In the genomic region with DNA sequence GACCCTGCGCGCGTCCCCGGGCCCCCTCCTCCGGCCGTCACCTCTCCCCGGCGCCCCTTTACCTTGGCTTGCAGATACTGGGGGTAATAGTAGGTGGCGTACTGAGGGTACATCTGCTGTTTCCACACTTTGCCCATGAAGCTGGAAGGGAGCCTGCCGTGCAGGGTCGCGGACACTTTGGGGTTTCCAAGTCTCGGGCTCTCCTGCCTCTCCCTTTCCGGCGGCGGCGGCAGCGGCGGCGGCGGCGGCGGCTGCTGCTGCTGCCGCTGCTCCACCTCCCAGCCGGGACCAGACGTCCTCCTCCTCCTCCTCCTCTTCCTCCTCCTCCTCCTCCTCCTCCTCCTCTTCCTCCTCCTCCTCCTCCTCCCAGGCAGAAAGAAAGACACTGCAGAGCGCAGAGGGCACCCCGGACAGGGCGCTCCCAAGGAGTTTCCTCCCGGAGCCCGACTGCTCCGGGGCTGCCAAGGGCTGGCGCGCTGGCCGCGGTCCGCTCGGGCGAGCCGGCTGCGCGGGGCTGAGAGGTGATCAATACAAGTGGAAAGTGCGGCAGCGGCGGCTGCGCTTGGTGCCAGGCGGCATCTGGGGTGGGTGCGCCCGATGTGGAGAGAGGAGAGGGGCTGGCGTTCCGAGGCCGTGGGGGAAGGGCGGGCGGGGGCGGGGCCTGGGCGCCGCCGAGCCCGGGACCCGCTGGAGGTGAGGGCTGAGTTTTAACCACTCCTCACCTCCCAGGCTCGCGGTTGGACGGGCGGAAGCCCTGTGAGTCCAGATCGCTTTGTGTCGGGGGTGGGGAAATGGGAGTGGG, we compare ENCODE assay signal across 8 cellular contexts. TPM values are rescaled to one million over a fixed set of nuclear protein-coding genes. Genes with fewer than 3 reads are reported as not detected.
DNase-seq lines count a peak whose midpoint lies in the region; ATAC-seq and TF ChIP-seq lines count a peak whose summit lies in the region.

A gene with protein sequence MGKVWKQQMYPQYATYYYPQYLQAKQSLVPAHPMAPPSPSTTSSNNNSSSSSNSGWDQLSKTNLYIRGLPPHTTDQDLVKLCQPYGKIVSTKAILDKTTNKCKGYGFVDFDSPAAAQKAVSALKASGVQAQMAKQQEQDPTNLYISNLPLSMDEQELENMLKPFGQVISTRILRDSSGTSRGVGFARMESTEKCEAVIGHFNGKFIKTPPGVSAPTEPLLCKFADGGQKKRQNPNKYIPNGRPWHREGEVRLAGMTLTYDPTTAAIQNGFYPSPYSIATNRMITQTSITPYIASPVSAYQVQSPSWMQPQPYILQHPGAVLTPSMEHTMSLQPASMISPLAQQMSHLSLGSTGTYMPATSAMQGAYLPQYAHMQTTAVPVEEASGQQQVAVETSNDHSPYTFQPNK (minus strand): TSS at position 581 of the 802 bp plus-strand sequence. CDS start 444 bp downstream, at position 137.

- H3K9me3 Mint-ChIP-seq in activated CD4-positive, alpha-beta T cell treated with anti-CD3 and anti-CD28 coated beads, Interleukin-2, amount 10 ng/mL, durations not matched to agents 7 days and 5 days = no peaks in the 10 kb centered on the region

- H3K4me3 Mint-ChIP-seq in activated CD4-positive, alpha-beta T cell treated with anti-CD3 and anti-CD28 coated beads, Interleukin-2, amount 10 ng/mL, durations not matched to agents 7 days and 5 days = peak within 1 kb of the TSS; percentile 95

- H3K9me3 ChIP-seq in liver (ENCODE audit: control insufficient read depth in 4 of 4, low read length in 3 of 4) = no peaks in the 10 kb centered on the region

- H3K27me3 Mint-ChIP-seq in activated CD4-positive, alpha-beta T cell treated with anti-CD3 and anti-CD28 coated beads, Interleukin-2, amount 10 ng/mL, durations not matched to agents 7 days and 5 days = peaks cover 12% of the 10 kb centered on the region

- H3K36me3 ChIP-seq in liver (ENCODE audit: control insufficient read depth in 4 of 4, insufficient read depth in 3 of 4, low read depth in 1 of 4, low read length in 3 of 4) = no peaks in the 10 kb centered on the region

- under 1% methylated on average over 66 of the region's 66 CpGs for WGBS in liver

- H3K9ac ChIP-seq in liver (ENCODE audit: low read depth in 1 of 2, low read length in 2 of 2) = peak within 1 kb of the TSS in 1 of 2 donors; percentile 75

- H3K36me3 Mint-ChIP-seq in activated CD4-positive, alpha-beta T cell treated with anti-CD3 and anti-CD28 coated beads, Interleukin-2, amount 10 ng/mL, durations not matched to agents 7 days and 5 days (ENCODE audit: low read depth) = peaks cover 12% of the 10 kb centered on the region

- peak within 1 kb of the TSS; percentile 97 for H3K27ac Mint-ChIP-seq in activated CD4-positive, alpha-beta T cell treated with anti-CD3 and anti-CD28 coated beads, Interleukin-2, amount 10 ng/mL, durations not matched to agents 7 days and 5 days

- no peak for ATAC-seq in HG02981 (IDR thresholded peaks at IDR 0.05; ENCODE audit: unreplicated experiment)

- TF ChIP-seq CTCF in liver (IDR thresholded peaks at IDR 0.05; ENCODE audit: low read depth, low read length, missing input control) = no peak

- POLR2A ChIA-PET in activated CD4-positive, alpha-beta T cell treated with anti-CD3 and anti-CD28 coated beads, Interleukin-2, amount 10 ng/mL, durations not matched to agents 7 days and 5 days (lab: Charles Lee) = no interaction called here

- CTCF ChIA-PET in activated CD4-positive, alpha-beta T cell treated with anti-CD3 and anti-CD28 coated beads, Interleukin-2, amount 10 ng/mL, durations not matched to agents 7 days and 5 days (lab: Charles Lee) = no interaction called here

- peaks cover 34% of the 10 kb centered on the region for H3K4me1 Mint-ChIP-seq in activated CD4-positive, alpha-beta T cell treated with anti-CD3 and anti-CD28 coated beads, Interleukin-2, amount 10 ng/mL, durations not matched to agents 7 days and 5 days

- peak within 1 kb of the TSS; percentile 74 to 99 (median 77) for H3K4me3 ChIP-seq in liver (ENCODE audit: low read depth in 1 of 3, low read length in 3 of 3)

- no peak for TF ChIP-seq RAD21 in liver (IDR thresholded peaks at IDR 0.05)

- H3K27ac ChIP-seq in liver (ENCODE audit: low read depth in 1 of 2, low read length in 2 of 2) = peak within 1 kb of the TSS; percentile 92 to 94

- DNase-seq in NCI-H1436 (lab: John Stamatoyannopoulos, UW) = peak; percentile 52
- DNase-seq in NCI-H1436 treated with DMSO at 0.1 percent for 48 hours (lab: John Stamatoyannopoulos, UW) = no peak
- peak; percentile 79 for DNase-seq in NCI-H2171 (lab: John Stamatoyannopoulos, UW)
- peak; percentile 53 for DNase-seq in activated CD4-positive, alpha-beta T cell treated with anti-CD3 and anti-CD28 coated beads, Interleukin-2, amount 10 ng/mL, durations not matched to agents 7 days and 5 days
- peak in 1 of 2 donors; percentile 63 for DNase-seq in dermis microvascular lymphatic vessel endothelial cell (ENCODE audit: low read depth in 2 of 2)
- DNase-seq in stimulated activated CD4-positive, alpha-beta T cell treated with anti-CD3 and anti-CD28 coated beads, Interleukin-4, amount 100 ng/mL, for 4 hours = peak; percentile 51

- no peaks in the 10 kb centered on the region for H3K27me3 ChIP-seq in liver (ENCODE audit: control insufficient read depth in 4 of 4, insufficient read depth in 4 of 4, low read length in 3 of 4)

- H3K4me1 ChIP-seq in liver (ENCODE audit: control insufficient read depth in 4 of 4, insufficient read depth in 4 of 4, low read length in 3 of 4) = peaks cover 4 to 19% (median 10%) of the 10 kb centered on the region in 4 donors

TF ChIP-seq in liver, 16 proteins besides CTCF, POLR2A, EP300 and RAD21:
- TF ChIP-seq, protein P1, sequence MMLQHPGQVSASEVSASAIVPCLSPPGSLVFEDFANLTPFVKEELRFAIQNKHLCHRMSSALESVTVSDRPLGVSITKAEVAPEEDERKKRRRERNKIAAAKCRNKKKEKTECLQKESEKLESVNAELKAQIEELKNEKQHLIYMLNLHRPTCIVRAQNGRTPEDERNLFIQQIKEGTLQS (IDR thresholded peaks at IDR 0.05) = no peak
- peak; percentile 19 for TF ChIP-seq TAF1 (conservative IDR thresholded peaks at IDR 0.05)

RNA-seq across cellular contexts. Expression of the gene that starts here (rescaled TPM):
- 100 to 1,000 TPM in 1 of 2 experiments, 10 to 100 TPM in 1; 84.4 to 100 TPM for total RNA-seq in activated CD4-positive, alpha-beta T cell treated with anti-CD3 and anti-CD28 coated beads, Interleukin-2, amount 10 ng/mL, durations not matched to agents 7 days and 5 days
- total RNA-seq in dermis microvascular lymphatic vessel endothelial cell (55.1 and 78.1 TPM in 2 replicates), liver (10 to 100 TPM; 17.1 to 23.5 TPM)
- polyA plus RNA-seq in liver = 10 to 100 TPM in 1 of 2 donors, 1 to 10 TPM in 1; 7.9 to 13.9 TPM
